Comparison of ENCODE assay signal across 24 cellular contexts in genomic region chr11:86905252-86905651, GRCh38. TPM values are rescaled to one million over a fixed set of nuclear protein-coding genes. Genes with fewer than 3 reads are reported as not detected.
DNase-seq lines count a peak whose midpoint lies in the region; ATAC-seq and TF ChIP-seq lines count a peak whose summit lies in the region.
"Had no signal": no experiment of that assay in that cellular context is flagged by ENCODE, and none has a peak within 500 bp of the region (broad histone marks: within the 10 kb centered on the region; RNA-seq: fewer than 3 reads in every experiment).

No MANE protein-coding gene starts in this region.

- peaks cover 10% of the 10 kb centered on the region for H3K27me3 Mint-ChIP-seq in activated CD8-positive, alpha-beta memory T cell treated with anti-CD3 and anti-CD28 coated beads, Interleukin-2, amount 10 ng/mL, durations not matched to agents 7 days and 5 days
- peaks cover 35% of the 10 kb centered on the region for H3K27me3 Mint-ChIP-seq in endodermal cell (ENCODE audit: insufficient read depth)
- H3K27me3 Mint-ChIP-seq: CD4-positive, alpha-beta memory T cell had no signal

- H3K27ac Mint-ChIP-seq in activated CD8-positive, alpha-beta memory T cell treated with anti-CD3 and anti-CD28 coated beads, Interleukin-2, amount 10 ng/mL, durations not matched to agents 7 days and 5 days = no peak overlapping the region
- no peak overlapping the region for H3K27ac Mint-ChIP-seq in endodermal cell
- H3K27ac Mint-ChIP-seq in stimulated activated effector memory CD8-positive, alpha-beta T cell treated with anti-CD3 and anti-CD28 coated beads, Interleukin-12 subunit alpha, Interleukin-12 subunit beta, amount 100 ng/mL, for 72 hours = no peak overlapping the region
- H3K27ac Mint-ChIP-seq: CD14-positive monocyte; CD4-positive, alpha-beta memory T cell; CD4-positive, CD25-positive, alpha-beta regulatory T cell; CD8-positive, alpha-beta memory T cell had no signal

- peak; percentile 45 for ATAC-seq in activated CD8-positive, alpha-beta memory T cell treated with anti-CD3 and anti-CD28 coated beads, Interleukin-2, amount 10 ng/mL, durations not matched to agents 7 days and 5 days
- ATAC-seq in stimulated activated effector memory CD8-positive, alpha-beta T cell treated with anti-CD3 and anti-CD28 coated beads, Interleukin-12 subunit alpha, Interleukin-12 subunit beta, amount 100 ng/mL, for 72 hours = peak; percentile 67
- ATAC-seq: GM12878 had no signal

- no peak for DNase-seq in activated CD8-positive, alpha-beta memory T cell treated with anti-CD3 and anti-CD28 coated beads, Interleukin-2, amount 10 ng/mL, durations not matched to agents 7 days and 5 days
- no peak for DNase-seq in activated CD8-positive, alpha-beta memory T cell treated with anti-CD3 and anti-CD28 coated beads for 24 hours
- DNase-seq in endodermal cell (no peak), superior temporal gyrus (ENCODE audit: extremely low spot score) (no peak), SIG-M5 (lab: John Stamatoyannopoulos, UW) (no peak)
- no peak for DNase-seq in stimulated activated effector memory CD8-positive, alpha-beta T cell treated with anti-CD3 and anti-CD28 coated beads, Interleukin-12 subunit alpha, Interleukin-12 subunit beta, amount 100 ng/mL, for 72 hours (ENCODE audit: low spot score in 2 of 2)
- DNase-seq: 8988T; ACHN; BE2C; C1 segment of cervical spinal cord; CD4-positive, alpha-beta memory T cell; CD4-positive, CD25-positive, alpha-beta regulatory T cell; CD8-positive, alpha-beta memory T cell; COR-L47; DMS 273 treated with DMSO at 0.1 percent for 48 hours; DMS153; DMS53; DMS79; DND-41; EL; GDM1 had no signal

- no peaks in the 10 kb centered on the region for H3K9me3 ChIP-seq in endodermal cell (ENCODE audit: control insufficient read depth, low read length)
- H3K9me3 ChIP-seq: BE2C, BLaER1 had no signal

- peaks cover 11% of the 10 kb centered on the region for H3K27me3 ChIP-seq in endodermal cell (ENCODE audit: control insufficient read depth, insufficient read depth, low read length, poor library complexity, severe bottlenecking)
- H3K27me3 ChIP-seq: BLaER1 had no signal

- no peak for TF ChIP-seq CTCF in endodermal cell (conservative IDR thresholded peaks at IDR 0.05)

- CTCF ChIA-PET in activated CD8-positive, alpha-beta memory T cell treated with anti-CD3 and anti-CD28 coated beads, Interleukin-2, amount 10 ng/mL, durations not matched to agents 7 days and 5 days (lab: Charles Lee) = interaction anchor here (0.7 kb wide), 1 partner anchor 329 kb away, joined by 3 read pairs; no protein-coding TSS in a partner anchor

- no peak overlapping the region for H3K9ac ChIP-seq in endodermal cell (ENCODE audit: extremely low read depth, low read length, poor library complexity, severe bottlenecking)
- H3K9ac ChIP-seq: BLaER1 had no signal

- no peak overlapping the region for H3K4me3 Mint-ChIP-seq in activated CD8-positive, alpha-beta memory T cell treated with anti-CD3 and anti-CD28 coated beads, Interleukin-2, amount 10 ng/mL, durations not matched to agents 7 days and 5 days
- no peak overlapping the region for H3K4me3 Mint-ChIP-seq in endodermal cell
- H3K4me3 Mint-ChIP-seq in stimulated activated effector memory CD8-positive, alpha-beta T cell treated with anti-CD3 and anti-CD28 coated beads, Interleukin-12 subunit alpha, Interleukin-12 subunit beta, amount 100 ng/mL, for 72 hours = no peak overlapping the region
- H3K4me3 Mint-ChIP-seq: CD14-positive monocyte; CD4-positive, alpha-beta memory T cell; CD4-positive, CD25-positive, alpha-beta regulatory T cell; CD8-positive, alpha-beta memory T cell had no signal

- peaks cover 9% of the 10 kb centered on the region for H3K4me1 Mint-ChIP-seq in activated CD8-positive, alpha-beta memory T cell treated with anti-CD3 and anti-CD28 coated beads, Interleukin-2, amount 10 ng/mL, durations not matched to agents 7 days and 5 days
- peaks cover 26% of the 10 kb centered on the region for H3K4me1 Mint-ChIP-seq in endodermal cell
- H3K4me1 Mint-ChIP-seq in stimulated activated effector memory CD8-positive, alpha-beta T cell treated with anti-CD3 and anti-CD28 coated beads, Interleukin-12 subunit alpha, Interleukin-12 subunit beta, amount 100 ng/mL, for 72 hours = no peaks in the 10 kb centered on the region
- H3K4me1 Mint-ChIP-seq: CD14-positive monocyte; CD4-positive, alpha-beta memory T cell; CD4-positive, CD25-positive, alpha-beta regulatory T cell; CD8-positive, alpha-beta memory T cell had no signal

- H3K9me3 Mint-ChIP-seq in activated CD8-positive, alpha-beta memory T cell treated with anti-CD3 and anti-CD28 coated beads, Interleukin-2, amount 10 ng/mL, durations not matched to agents 7 days and 5 days (ENCODE audit: low read depth) = no peaks in the 10 kb centered on the region
- no peaks in the 10 kb centered on the region for H3K9me3 Mint-ChIP-seq in endodermal cell
- no peaks in the 10 kb centered on the region for H3K9me3 Mint-ChIP-seq in stimulated activated effector memory CD8-positive, alpha-beta T cell treated with anti-CD3 and anti-CD28 coated beads, Interleukin-12 subunit alpha, Interleukin-12 subunit beta, amount 100 ng/mL, for 72 hours
- H3K9me3 Mint-ChIP-seq: CD4-positive, alpha-beta memory T cell; CD8-positive, alpha-beta memory T cell had no signal

- no peaks in the 10 kb centered on the region for H3K36me3 ChIP-seq in endodermal cell (ENCODE audit: control insufficient read depth, insufficient read depth, low read length)
- H3K36me3 ChIP-seq: BE2C, BLaER1 had no signal

- no peak overlapping the region for H3K27ac ChIP-seq in endodermal cell (ENCODE audit: low read depth, low read length)
- H3K27ac ChIP-seq: BLaER1 had no signal

- WGBS in endodermal cell (ENCODE audit: insufficient coverage in 1 of 2, insufficient read length in 1 of 2), 2 experiments = 83 to 94% methylated on average over 2 to 3 of the region's 3 CpGs

- peaks cover 14% of the 10 kb centered on the region for H3K4me1 ChIP-seq in endodermal cell (ENCODE audit: control insufficient read depth, insufficient read depth, low read length)
- H3K4me1 ChIP-seq: BE2C, BLaER1 had no signal

- peak overlapping the region; percentile 29 for H3K4me3 ChIP-seq in endodermal cell (ENCODE audit: low read length)
- H3K4me3 ChIP-seq: BLaER1, GM12878 had no signal

- no peaks in the 10 kb centered on the region for H3K36me3 Mint-ChIP-seq in activated CD8-positive, alpha-beta memory T cell treated with anti-CD3 and anti-CD28 coated beads, Interleukin-2, amount 10 ng/mL, durations not matched to agents 7 days and 5 days
- H3K36me3 Mint-ChIP-seq in endodermal cell (ENCODE audit: low read depth) = no peaks in the 10 kb centered on the region
- no peaks in the 10 kb centered on the region for H3K36me3 Mint-ChIP-seq in stimulated activated effector memory CD8-positive, alpha-beta T cell treated with anti-CD3 and anti-CD28 coated beads, Interleukin-12 subunit alpha, Interleukin-12 subunit beta, amount 100 ng/mL, for 72 hours
- H3K36me3 Mint-ChIP-seq: CD14-positive monocyte; CD4-positive, alpha-beta memory T cell; CD4-positive, CD25-positive, alpha-beta regulatory T cell; CD8-positive, alpha-beta memory T cell had no signal

RNA-seq across cellular contexts. Expression of gene FZD4, which starts 49.9 kb away (rescaled TPM):
- under 1 TPM; 0.16 to 0.44 TPM for total RNA-seq in activated CD8-positive, alpha-beta memory T cell treated with anti-CD3 and anti-CD28 coated beads, Interleukin-2, amount 10 ng/mL, durations not matched to agents 7 days and 5 days
- 10 to 100 TPM; 52.1 to 53.9 TPM for total RNA-seq in endodermal cell
- 11.2 TPM for polyA plus RNA-seq in endodermal cell (2013, experiment 1 of 2)
- 11.4 TPM for polyA plus RNA-seq in endodermal cell (2013, experiment 2 of 2)
- total RNA-seq: CD4-positive, CD25-positive, alpha-beta regulatory T cell had no signal
- polyA plus RNA-seq: CD14-positive monocyte; CD4-positive, alpha-beta memory T cell; CD4-positive, CD25-positive, alpha-beta regulatory T cell; CD8-positive, alpha-beta memory T cell had no signal

Comparison
In these comparisons a context has a peak if more than half of its experiments do, and no peak if none do; other contexts are left out.
1. RNA of gene FZD4, which starts 49.9 kb away (total RNA-seq): 52.1 to 53.9 TPM in endodermal cell; 0.16 to 0.44 TPM in activated CD8-positive, alpha-beta memory T cell treated with anti-CD3 and anti-CD28 coated beads, Interleukin-2, amount 10 ng/mL, durations not matched to agents 7 days and 5 days; every median in the first group is over 10 times any median in the second.